In genomic region chr1:204826970-204827369, GRCh38 we compare ENCODE assay signal across 1 cellular context.
TF ChIP-seq lines count a peak whose summit lies in the region.

No MANE protein-coding gene starts in this region.

TF ChIP-seq in K562, 482 proteins besides CTCF, POLR2A, EP300 and RAD21 (continued from another document):
- peak; percentile 56 for TF ChIP-seq DEAF1 (CRISPR knock-in tag; IDR thresholded peaks at IDR 0.05)
- TF ChIP-seq ZNF12 (CRISPR knock-in tag; IDR thresholded peaks at IDR 0.05), result no peak
- TF ChIP-seq ZNF224 (CRISPR knock-in tag; IDR thresholded peaks at IDR 0.05), result no peak
- no peak for TF ChIP-seq ZNF75A (CRISPR knock-in tag; IDR thresholded peaks at IDR 0.05)
- TF ChIP-seq AFF1 (IDR thresholded peaks at IDR 0.05; ENCODE audit: low read depth in 1 of 2, partially characterized antibody in 2 of 2), result no peak
- TF ChIP-seq DPF2 (IDR thresholded peaks at IDR 0.05), result no peak
- TF ChIP-seq ZNF407 (IDR thresholded peaks at IDR 0.05; ENCODE audit: low read depth), result no peak
- TF ChIP-seq FOXM1 (IDR thresholded peaks at IDR 0.05; ENCODE audit: low read depth), result no peak
- TF ChIP-seq FOXM1 (CRISPR knock-in tag; IDR thresholded peaks at IDR 0.05; ENCODE audit: low read depth), result no peak
- no peak for TF ChIP-seq SMAD1 (IDR thresholded peaks at IDR 0.05; ENCODE audit: low read depth, low read length, partially characterized antibody)
- peak; percentile 41 for TF ChIP-seq CTCFL (IDR thresholded peaks at IDR 0.05; ENCODE audit: borderline replicate concordance, insufficient read depth, low read depth, low read length, poor library complexity, severe bottlenecking)
- TF ChIP-seq CCNT2 (IDR thresholded peaks at IDR 0.05; ENCODE audit: borderline replicate concordance, extremely low read depth, insufficient read length, low read depth, low read length), result no peak
